16 cellular contexts compared by ENCODE assay signal in the genomic region with DNA sequence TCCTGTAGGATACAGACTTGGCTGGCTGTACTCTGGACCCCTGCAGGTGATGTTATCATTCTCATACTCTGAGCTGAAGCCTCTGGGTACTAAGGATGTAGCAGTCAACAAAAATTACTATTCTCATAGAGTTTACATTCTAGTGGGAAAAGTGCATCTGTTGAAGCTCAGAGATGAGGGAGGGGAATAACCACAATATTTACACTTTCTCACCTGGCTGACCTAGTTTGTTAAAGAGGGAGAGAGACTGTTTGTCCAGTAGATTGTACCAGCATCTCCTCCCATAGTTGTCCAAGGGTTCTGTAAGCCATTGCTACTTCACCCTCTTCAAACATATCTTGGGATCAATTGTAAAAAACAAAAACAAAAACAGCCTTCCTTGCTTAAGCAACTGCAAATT. TPM values are rescaled to one million over a fixed set of nuclear protein-coding genes. Genes with fewer than 3 reads are reported as not detected.
A peak's percentile ranks its signal among the peaks of the same experiment; 100 is the strongest.
DNase-seq lines count a peak whose midpoint lies in the region; ATAC-seq, FAIRE-seq and TF ChIP-seq lines count a peak whose summit lies in the region.
"Had no signal": no experiment of that assay in that cellular context is flagged by ENCODE, and none has a peak within 500 bp of the region (broad histone marks: within the 10 kb centered on the region; RNA-seq: fewer than 3 reads in every experiment).

No MANE protein-coding gene starts in this region.

- peak overlapping the region; percentile 42 for H3K27ac Mint-ChIP-seq in Caco-2 (ENCODE audit: unreplicated experiment)
- H3K27ac Mint-ChIP-seq: HFFc6 had no signal

- peaks cover 7% of the 10 kb centered on the region for H3K36me3 Mint-ChIP-seq in Caco-2 (ENCODE audit: insufficient read depth, unreplicated experiment)

- no peak for FAIRE-seq in GM12878 (lab: Jason Lieb, UNC)
- no peak for FAIRE-seq in GM19239 (lab: Jason Lieb, UNC)
- FAIRE-seq: GM12891 had no signal

- SMC1A ChIA-PET in GM12878 (lab: Charles Lee; ENCODE audit: uncharacterized antibody, unreplicated experiment) = interaction anchor here (0.7 kb wide), 2 partner anchors 33 to 397 kb away, joined by 3 read pairs; no protein-coding TSS in a partner anchor

- H2AFZ ChIP-seq in GM12878 (ENCODE audit: control insufficient read depth, low read depth, low read length) = no peak overlapping the region

- intact Hi-C loops in Caco-2 (cut with micrococcal nuclease; ENCODE audit: unreplicated experiment) = loop anchor here (2.0 kb wide), 1 partner anchor 70 kb away; no protein-coding TSS in a partner anchor
- intact Hi-C loops in GM12878 (cut with micrococcal nuclease; ENCODE audit: unreplicated experiment) = no loop called here

- BruUV-seq in Caco-2 (replicated peaks; lab: Mats Ljungman, UMichigan) (no TSS peak), GM12878 (replicated peaks; lab: Mats Ljungman, UMichigan) (no TSS peak)

- no peaks in the 10 kb centered on the region for H3K27me3 ChIP-seq in Caco-2 (replicated peaks; ENCODE audit: control insufficient read depth, insufficient read depth, low read length)
- no peaks in the 10 kb centered on the region for H3K27me3 ChIP-seq in GM12878 (replicated peaks in 1 of 2; ENCODE audit: control insufficient read depth in 2 of 2, insufficient read depth in 2 of 2, low read length in 1 of 2)
- 0 out of 2 replicates have a peak, but pooled peaks cover 4% of the 10 kb centered on the region for H3K27me3 ChIP-seq in iPS-20b (ENCODE audit: insufficient read depth, low read length)
- H3K27me3 ChIP-seq: BLaER1 had no signal

- no peak overlapping the region for H3K27ac ChIP-seq in GM12878 (ENCODE audit: control insufficient read depth, insufficient read depth)
- H3K27ac ChIP-seq in iPS-20b (ENCODE audit: low read length) = no peak overlapping the region
- H3K27ac ChIP-seq in substantia nigra (ENCODE audit: low read depth, low read length, poor library complexity, severe bottlenecking) = no peak overlapping the region
- H3K27ac ChIP-seq: BLaER1, HL-60 had no signal

- POLR2A ChIA-PET in Caco-2 (lab: Charles Lee) (no interaction called here), GM12878 (lab: Charles Lee) (no interaction called here)

- H3K36me3 ChIP-seq in Caco-2 (ENCODE audit: control insufficient read depth, insufficient read depth, low read length) (no peaks in the 10 kb centered on the region), GM12878 (ENCODE audit: control insufficient read depth in 2 of 2, insufficient read depth in 2 of 2, low read length in 1 of 2) (no peaks in the 10 kb centered on the region), iPS-20b (ENCODE audit: insufficient read depth, low read depth, low read length) (no peaks in the 10 kb centered on the region)
- H3K36me3 ChIP-seq: BLaER1 had no signal

- no peak for TF ChIP-seq EP300 in GM12878 (IDR thresholded peaks at IDR 0.05; ENCODE audit: borderline replicate concordance in 1 of 2, control insufficient read depth in 1 of 2, low read depth in 2 of 2, low read length in 2 of 2)

- DNase-seq in Caco-2 = no peak
- DNase-seq in GM12878 (ENCODE audit: low read depth, low spot score) = no peak
- no peak for DNase-seq in substantia nigra (lab: John Stamatoyannopoulos, UW)
- DNase-seq in GM19239 (ENCODE audit: insufficient read length, low spot score) = no peak
- DNase-seq in stimulated activated naive CD4-positive, alpha-beta T cell (lab: John Stamatoyannopoulos, UW) = no peak
- DNase-seq in SHP77 (lab: John Stamatoyannopoulos, UW) = no peak
- DNase-seq: 8988T; CD8-positive, alpha-beta memory T cell; DMS79; HCEC 1CT; HFFc6 had no signal

- CTCF ChIA-PET in Caco-2 (lab: Charles Lee) = no interaction called here
- CTCF ChIA-PET in GM12878 (lab: Yijun Ruan, JAX) = interaction anchor here (0.9 to 1.1 kb wide), 2 partner anchors 33 to 63 kb away, joined by 3 read pairs; no protein-coding TSS in a partner anchor

- H4K20me1 ChIP-seq in GM12878 (ENCODE audit: control insufficient read depth, insufficient read depth) = no peaks in the 10 kb centered on the region
- H4K20me1 ChIP-seq: BLaER1 had no signal

- no peak overlapping the region for H3K4me3 Mint-ChIP-seq in Caco-2 (ENCODE audit: unreplicated experiment)
- H3K4me3 Mint-ChIP-seq: CD8-positive, alpha-beta memory T cell; HFFc6 had no signal

- TF ChIP-seq POLR2A in GM12878 (IDR thresholded peaks at IDR 0.05; ENCODE audit: low read depth, low read length) = no peak

- H3K4me3 ChIP-seq in Caco-2 (ENCODE audit: low read depth, low read length) = no peak overlapping the region
- no peak overlapping the region for H3K4me3 ChIP-seq in GM12878
- H3K4me3 ChIP-seq in iPS-20b (ENCODE audit: low read length) = 0 out of 2 replicates have a peak overlapping the region, but pooled peaks have one; percentile 7
- H3K4me3 ChIP-seq: BLaER1 had no signal

- TF ChIP-seq RAD21 in GM12878 (IDR thresholded peaks at IDR 0.05; ENCODE audit: insufficient read depth, low read depth, low read length) = no peak

- ATAC-seq in HG02759 (IDR thresholded peaks at IDR 0.05; ENCODE audit: unreplicated experiment) (peak; percentile 29), GM12878 (peak; percentile 36; the same call in 2 of the 3 replicates)

- H3K4me2 ChIP-seq in GM12878 (ENCODE audit: control insufficient read depth, insufficient read depth) = no peak overlapping the region; the same call in 1 of the 2 replicates
- H3K4me2 ChIP-seq: BLaER1 had no signal

- RAD21 ChIA-PET in GM12878 (lab: Charles Lee; ENCODE audit: unreplicated experiment) = interaction anchor here (0.6 to 1.2 kb wide), 2 partner anchors 14 to 65 kb away, joined by 3 read pairs; no protein-coding TSS in a partner anchor

- H3K9ac ChIP-seq in GM12878 (ENCODE audit: control insufficient read depth, insufficient read depth, low read length) (no peak overlapping the region), iPS-20b (ENCODE audit: low read depth, low read length) (peak overlapping the region; percentile 9; the same call in 1 of the 2 replicates)
- H3K9ac ChIP-seq: BLaER1 had no signal

- peaks cover 16% of the 10 kb centered on the region for H3K9me3 Mint-ChIP-seq in Caco-2 (ENCODE audit: unreplicated experiment)
- H3K9me3 Mint-ChIP-seq: CD8-positive, alpha-beta memory T cell; HFFc6 had no signal

- TF ChIP-seq CTCF in Caco-2 (IDR thresholded peaks at IDR 0.05; ENCODE audit: insufficient read depth in 1 of 2, low read depth in 1 of 2, low read length in 1 of 2, severe bottlenecking in 1 of 2, unreplicated experiment in 1 of 2) (no peak), GM12878 (IDR thresholded peaks at IDR 0.05 in 2 of 3, conservative IDR thresholded peaks at IDR 0.05 in 1 of 3; ENCODE audit: control insufficient read depth in 2 of 3, extremely low read depth in 1 of 3, insufficient read depth in 1 of 3, low read depth in 3 of 3, low read length in 3 of 3) (no peak)

- H3K9me3 ChIP-seq in Caco-2 (0 out of 2 replicates have a peak, but pooled peaks cover 3% of the 10 kb centered on the region), GM12878 (replicated peaks; ENCODE audit: control insufficient read depth, insufficient read depth, low read length) (no peaks in the 10 kb centered on the region), iPS-20b (ENCODE audit: insufficient read depth, low read depth, low read length) (peaks cover 8% of the 10 kb centered on the region; the same call in 1 of the 2 replicates)

- in situ Hi-C loops in GM12878 (cut with MboI) = no loop called here

- H3K4me1 ChIP-seq in Caco-2 = peaks cover 21% of the 10 kb centered on the region
- H3K4me1 ChIP-seq in GM12878 (ENCODE audit: control insufficient read depth, insufficient read depth, low read length) = no peaks in the 10 kb centered on the region
- peaks cover 17% of the 10 kb centered on the region for H3K4me1 ChIP-seq in iPS-20b (ENCODE audit: insufficient read depth, low read length)
- H3K4me1 ChIP-seq: BLaER1 had no signal

- H3K79me2 ChIP-seq in GM12878 (ENCODE audit: control insufficient read depth, insufficient read depth, low read length) = no peaks in the 10 kb centered on the region

- peaks cover 20% of the 10 kb centered on the region for H3K4me1 Mint-ChIP-seq in Caco-2 (ENCODE audit: low read depth, unreplicated experiment)

- no peaks in the 10 kb centered on the region for H3K27me3 Mint-ChIP-seq in Caco-2 (ENCODE audit: insufficient read depth, unreplicated experiment)

RNA-seq across cellular contexts. Expression of a gene that starts 33.8 kb away (rescaled TPM):
- 51.1 and 52.5 TPM in 2 replicates for total RNA-seq in Caco-2 (2022)
- total RNA-seq in GM12878 (2013; cell fraction: nucleolus; rRNA removed) = 314 and 338 TPM in 2 replicates
- 71.5 and 86.9 TPM in 2 replicates for total RNA-seq in GM12878 (2014; rRNA removed)
- 152 and 158 TPM in 2 replicates for total RNA-seq in GM12878 (2014; rRNA removed; fragmentation: Illumina TruSeq; extraction: Trizol)
- total RNA-seq in GM12878 (2021) = 56.4 and 57.8 TPM in 2 replicates
- polyA plus RNA-seq in GM12878 (2011; ENCODE audit: low read depth) = 13.4 TPM
- polyA plus RNA-seq in GM12878 (2011; rRNA removed) = 44.5 and 67.1 TPM in 2 replicates
- 15.0 and 17.8 TPM in 2 replicates for polyA plus RNA-seq in GM12878 (2011; cell fraction: cytosol; rRNA removed)
- 82.9 and 98.6 TPM in 2 replicates for polyA plus RNA-seq in GM12878 (2011; cell fraction: nucleus; rRNA removed)
- 22.4 and 25.9 TPM in 2 replicates for polyA plus RNA-seq in GM12878 (2012)
- polyA plus RNA-seq in GM12878 (2014; fragmentation: Illumina TruSeq; extraction: Trizol) = 102 and 123 TPM in 2 replicates
- polyA plus RNA-seq in GM12878 (2014; fragmentation: Nextera tagmentation; extraction: Ambion mirVana) = 10 to 100 TPM; 25.5 to 32.1 TPM
- polyA plus RNA-seq in GM12878 (2014; rRNA removed) = 56.9 and 66.5 TPM in 2 replicates
- polyA plus RNA-seq in GM12878 (2016; fragmentation: Nextera tagmentation; extraction: Ambion mirVana) = 10 to 100 TPM; 29.3 to 29.4 TPM
- polyA minus RNA-seq in GM12878 (2011; rRNA and poly(A)+ RNA removed) = 45.0 and 65.0 TPM in 2 replicates
- polyA minus RNA-seq in GM12878 (2011; cell fraction: cytosol; rRNA and poly(A)+ RNA removed) = 21.8 and 23.8 TPM in 2 replicates
- 75.1 and 105 TPM in 2 replicates for polyA minus RNA-seq in GM12878 (2011; cell fraction: nucleus; rRNA and poly(A)+ RNA removed)
